Comparison of ENCODE assay signal across 2 cellular contexts in genomic region chr22:43967069-43967468, GRCh38.
A peak's percentile ranks its signal among the peaks of the same experiment; 100 is the strongest.
TF ChIP-seq lines count a peak whose summit lies in the region.

No MANE protein-coding gene starts in this region.

TF ChIP-seq in HepG2, 621 proteins besides CTCF, POLR2A, EP300 and RAD21:
- TF ChIP-seq, protein P1, sequence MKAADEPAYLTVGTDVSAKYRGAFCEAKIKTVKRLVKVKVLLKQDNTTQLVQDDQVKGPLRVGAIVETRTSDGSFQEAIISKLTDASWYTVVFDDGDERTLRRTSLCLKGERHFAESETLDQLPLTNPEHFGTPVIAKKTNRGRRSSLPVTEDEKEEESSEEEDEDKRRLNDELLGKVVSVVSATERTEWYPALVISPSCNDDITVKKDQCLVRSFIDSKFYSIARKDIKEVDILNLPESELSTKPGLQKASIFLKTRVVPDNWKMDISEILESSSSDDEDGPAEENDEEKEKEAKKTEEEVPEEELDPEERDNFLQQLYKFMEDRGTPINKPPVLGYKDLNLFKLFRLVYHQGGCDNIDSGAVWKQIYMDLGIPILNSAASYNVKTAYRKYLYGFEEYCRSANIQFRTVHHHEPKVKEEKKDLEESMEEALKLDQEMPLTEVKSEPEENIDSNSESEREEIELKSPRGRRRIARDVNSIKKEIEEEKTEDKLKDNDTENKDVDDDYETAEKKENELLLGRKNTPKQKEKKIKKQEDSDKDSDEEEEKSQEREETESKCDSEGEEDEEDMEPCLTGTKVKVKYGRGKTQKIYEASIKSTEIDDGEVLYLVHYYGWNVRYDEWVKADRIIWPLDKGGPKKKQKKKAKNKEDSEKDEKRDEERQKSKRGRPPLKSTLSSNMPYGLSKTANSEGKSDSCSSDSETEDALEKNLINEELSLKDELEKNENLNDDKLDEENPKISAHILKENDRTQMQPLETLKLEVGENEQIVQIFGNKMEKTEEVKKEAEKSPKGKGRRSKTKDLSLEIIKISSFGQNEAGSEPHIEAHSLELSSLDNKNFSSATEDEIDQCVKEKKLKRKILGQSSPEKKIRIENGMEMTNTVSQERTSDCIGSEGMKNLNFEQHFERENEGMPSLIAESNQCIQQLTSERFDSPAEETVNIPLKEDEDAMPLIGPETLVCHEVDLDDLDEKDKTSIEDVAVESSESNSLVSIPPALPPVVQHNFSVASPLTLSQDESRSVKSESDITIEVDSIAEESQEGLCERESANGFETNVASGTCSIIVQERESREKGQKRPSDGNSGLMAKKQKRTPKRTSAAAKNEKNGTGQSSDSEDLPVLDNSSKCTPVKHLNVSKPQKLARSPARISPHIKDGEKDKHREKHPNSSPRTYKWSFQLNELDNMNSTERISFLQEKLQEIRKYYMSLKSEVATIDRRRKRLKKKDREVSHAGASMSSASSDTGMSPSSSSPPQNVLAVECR (CRISPR knock-in tag; IDR thresholded peaks at IDR 0.05; ENCODE audit: borderline replicate concordance), result no peak
- peak; percentile 91 for TF ChIP-seq MAFF (IDR thresholded peaks at IDR 0.05; ENCODE audit: low read depth, low read length)
- peak; percentile 91 to 96 for TF ChIP-seq MAFK (conservative IDR thresholded peaks at IDR 0.05 in 1 of 2, IDR thresholded peaks at IDR 0.05 in 1 of 2; ENCODE audit: low read length in 2 of 2)

TF ChIP-seq in K562, 482 proteins besides CTCF, POLR2A, EP300 and RAD21:
- TF ChIP-seq MAFF (IDR thresholded peaks at IDR 0.05; ENCODE audit: low read length), result peak; percentile 75
- TF ChIP-seq ZNF316 (IDR thresholded peaks at IDR 0.05), result peak; percentile 93
- TF ChIP-seq ARNT (IDR thresholded peaks at IDR 0.05), result no peak
- no peak for TF ChIP-seq ZNF3 (CRISPR knock-in tag; IDR thresholded peaks at IDR 0.05)
- no peak for TF ChIP-seq OTX1 (CRISPR knock-in tag; IDR thresholded peaks at IDR 0.05)
- peak; percentile 84 for TF ChIP-seq MAFK (IDR thresholded peaks at IDR 0.05; ENCODE audit: low read length)
- TF ChIP-seq C11orf30 (IDR thresholded peaks at IDR 0.05; ENCODE audit: low read depth), result peak; percentile 89
- peak; percentile 86 for TF ChIP-seq MAFG (tag; conservative IDR thresholded peaks at IDR 0.05)
- no peak for TF ChIP-seq MAZ (CRISPR knock-in tag; conservative IDR thresholded peaks at IDR 0.05 in 1 of 2, IDR thresholded peaks at IDR 0.05 in 1 of 2)
- TF ChIP-seq NCOR1 (IDR thresholded peaks at IDR 0.05), result no peak
- no peak for TF ChIP-seq ZZZ3 (IDR thresholded peaks at IDR 0.05)
- no peak for TF ChIP-seq HDGF (IDR thresholded peaks at IDR 0.05)
TF ChIP-seq in K562: peak in this region for 5.
